11 cellular contexts compared by ENCODE assay signal in the genomic region with DNA sequence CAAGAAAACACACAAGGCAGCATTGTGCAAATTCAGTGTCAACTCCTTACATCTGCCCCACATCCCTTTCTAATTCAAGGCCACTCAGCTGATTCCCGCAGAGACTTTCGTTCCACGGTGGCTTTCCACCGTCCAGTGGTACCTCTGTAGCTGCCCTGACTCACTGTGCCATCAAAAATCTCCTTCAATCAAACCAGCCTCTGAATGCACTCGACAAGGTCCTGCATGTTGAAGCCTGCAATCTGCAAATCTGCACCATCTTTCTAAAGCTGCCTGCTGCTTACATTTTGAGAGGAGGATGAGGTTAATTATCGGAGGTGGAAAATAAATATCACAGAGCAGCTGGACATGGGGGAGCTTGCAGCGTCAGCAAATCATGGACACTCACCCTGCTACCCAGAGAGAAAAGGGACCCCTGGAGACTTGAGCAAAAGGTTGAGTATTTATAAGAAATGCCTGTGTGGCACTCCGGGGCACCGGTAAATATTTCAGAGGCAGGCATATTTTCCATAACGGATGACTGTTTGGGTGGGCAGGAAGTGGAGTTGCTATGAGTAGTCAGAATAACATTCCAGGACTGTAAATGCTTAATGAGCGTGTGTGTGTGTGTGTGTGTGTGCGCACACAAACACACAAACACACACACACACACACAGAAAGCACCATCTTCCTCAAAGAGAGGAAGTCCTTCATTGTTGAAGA.
A peak's percentile ranks its signal among the peaks of the same experiment; 100 is the strongest.
DNase-seq lines count a peak whose midpoint lies in the region; TF ChIP-seq lines count a peak whose summit lies in the region.
"Had no signal": no experiment of that assay in that cellular context is flagged by ENCODE, and none has a peak within 500 bp of the region (broad histone marks: within the 10 kb centered on the region; RNA-seq: fewer than 3 reads in every experiment).

No MANE protein-coding gene starts in this region.

- POLR2A ChIA-PET in SK-N-SH (lab: Yijun Ruan, JAX) = no interaction called here

- H3K9ac ChIP-seq in GM23248 (peak overlapping the region; percentile 67), SK-N-SH (peak overlapping the region; percentile 48)

- H3K36me3 ChIP-seq in GM23248 (ENCODE audit: low read depth) (no peaks in the 10 kb centered on the region), SK-N-SH (replicated peaks in 1 of 2; ENCODE audit: control insufficient read depth in 1 of 2, insufficient read depth in 2 of 2, low read length in 1 of 2) (no peaks in the 10 kb centered on the region)
- H3K36me3 ChIP-seq: vagina had no signal

- DNase-seq in GM23248 = peak; percentile 76
- no peak for DNase-seq in SK-N-SH
- peak; percentile 67 for DNase-seq in fibroblast of the aortic adventitia (ENCODE audit: low read depth)
- peak; percentile 77 for DNase-seq in retinal pigment epithelial cell (ENCODE audit: low read depth)
- no peak for DNase-seq in midbrain (lab: John Stamatoyannopoulos, UW)
- DNase-seq in NK-92 (lab: John Stamatoyannopoulos, UW; ENCODE audit: unreplicated experiment) = no peak
- DNase-seq in NCI-H146 treated with DMSO at 0.1 percent for 48 hours (lab: John Stamatoyannopoulos, UW; ENCODE audit: unreplicated experiment) = no peak
- no peak for DNase-seq in NCI-H1105 (lab: John Stamatoyannopoulos, UW)
- DNase-seq: activated T-cell treated with anti-CD3 and anti-CD28 coated beads, Interleukin-2, amount 50 U/mL, for 24 hours; NCI-H146 had no signal

- in situ Hi-C loops in GM23248 (cut with MboI) = no loop called here

- WGBS in GM23248 (ENCODE audit: low coverage in 1 of 2, low lambda C conversion rate in 2 of 2, missing lambda C conversion rate in 2 of 2), 2 experiments = 2% methylated on average over 11 to 12 of the region's 12 CpGs
- WGBS in SK-N-SH (ENCODE audit: low lambda C conversion rate) = 16% methylated on average over 12 of the region's 12 CpGs

- H3K4me2 ChIP-seq in GM23248 (ENCODE audit: unreplicated experiment) (peak overlapping the region; percentile 58), SK-N-SH (peak overlapping the region; percentile 44)

- H3K4me3 ChIP-seq in GM23248 = peak overlapping the region; percentile 52
- peak overlapping the region in 1 of 2 experiments; percentile 38; a peak in 1 of 4 replicates for H3K4me3 ChIP-seq in SK-N-SH (ENCODE audit: low read depth in 2 of 2, low read length in 1 of 2)
- H3K4me3 ChIP-seq in fibroblast of the aortic adventitia (ENCODE audit: low read depth, low read length) = no peak overlapping the region
- peak overlapping the region; percentile 25 for H3K4me3 ChIP-seq in retinal pigment epithelial cell (ENCODE audit: low read length)

- TF ChIP-seq CTCF in SK-N-SH (IDR thresholded peaks at IDR 0.05) = no peak
- TF ChIP-seq CTCF in fibroblast of the aortic adventitia (IDR thresholded peaks at IDR 0.05; ENCODE audit: insufficient read depth, low read length) = no peak
- TF ChIP-seq CTCF in retinal pigment epithelial cell (conservative IDR thresholded peaks at IDR 0.05; ENCODE audit: low read depth, low read length) = no peak

- no peaks in the 10 kb centered on the region; the same call in 1 of the 2 replicates for H3K9me2 ChIP-seq in GM23248 (ENCODE audit: insufficient read depth)
- H3K9me2 ChIP-seq in SK-N-SH = no peaks in the 10 kb centered on the region

- CTCF ChIA-PET in SK-N-SH (lab: Yijun Ruan, JAX) = no interaction called here

- H3K4me1 ChIP-seq in GM23248 (ENCODE audit: insufficient read depth) (peaks cover 39% of the 10 kb centered on the region), SK-N-SH (ENCODE audit: control insufficient read depth in 1 of 2, insufficient read depth in 2 of 2, low read depth in 1 of 2, low read length in 1 of 2) (peaks cover 0 to 7% of the 10 kb centered on the region in 2 experiments; a peak in 1 of 4 replicates)

- H3F3A ChIP-seq in GM23248 (ENCODE audit: insufficient read depth) (peaks cover 39% of the 10 kb centered on the region), SK-N-SH (replicated peaks; ENCODE audit: insufficient read depth) (peaks cover 5% of the 10 kb centered on the region)

- no peaks in the 10 kb centered on the region for H3K9me3 ChIP-seq in GM23248 (ENCODE audit: low read depth)
- H3K9me3 ChIP-seq in SK-N-SH = no peaks in the 10 kb centered on the region
- H3K9me3 ChIP-seq: vagina had no signal

- TF ChIP-seq RAD21 in SK-N-SH (IDR thresholded peaks at IDR 0.05; ENCODE audit: low read length) = no peak

- H3K79me2 ChIP-seq in GM23248 (ENCODE audit: insufficient read depth) (no peaks in the 10 kb centered on the region), SK-N-SH (ENCODE audit: insufficient read depth) (no peaks in the 10 kb centered on the region)

- peak in 1 of 2 experiments; percentile 67; a peak in 1 of 4 replicates for TF ChIP-seq EP300 in SK-N-SH (IDR thresholded peaks at IDR 0.05; ENCODE audit: borderline replicate concordance in 1 of 2, low read depth in 1 of 2, low read length in 1 of 2)

- H3K27ac ChIP-seq in GM23248 = peak overlapping the region; percentile 88
- peak overlapping the region in 1 of 2 experiments; percentile 71; a peak in 2 of 4 replicates for H3K27ac ChIP-seq in SK-N-SH (ENCODE audit: low read depth in 2 of 2, low read length in 1 of 2)
- H3K27ac ChIP-seq: vagina had no signal

- H2AFZ ChIP-seq in GM23248 (peak overlapping the region; percentile 56; the same call in 1 of the 2 replicates), SK-N-SH (ENCODE audit: low read depth) (no peak overlapping the region; the same call in 1 of the 2 replicates)

- H4K20me1 ChIP-seq in GM23248 (ENCODE audit: insufficient read depth) (no peaks in the 10 kb centered on the region), SK-N-SH (ENCODE audit: insufficient read depth) (no peaks in the 10 kb centered on the region)

- H3K27me3 ChIP-seq in GM23248 (replicated peaks; ENCODE audit: insufficient read depth) = no peaks in the 10 kb centered on the region
- H3K27me3 ChIP-seq in SK-N-SH (ENCODE audit: insufficient read depth) = no peaks in the 10 kb centered on the region
- H3K27me3 ChIP-seq: vagina had no signal

TF ChIP-seq in SK-N-SH, 30 proteins besides CTCF, POLR2A, EP300 and RAD21 (continues in another document):
- TF ChIP-seq CHD2 (IDR thresholded peaks at IDR 0.05; ENCODE audit: low read length, partially characterized antibody) (no peak), GATA2 (CRISPR knock-in tag; IDR thresholded peaks at IDR 0.05) (no peak), JUND (IDR thresholded peaks at IDR 0.05) (peak; percentile 46), ELF1 (IDR thresholded peaks at IDR 0.05) (no peak), YY1 (IDR thresholded peaks at IDR 0.05; ENCODE audit: low read depth) (no peak), RFX5 (IDR thresholded peaks at IDR 0.05; ENCODE audit: low read length) (no peak), FOXM1 (IDR thresholded peaks at IDR 0.05; ENCODE audit: low read depth) (no peak), SMC3 (IDR thresholded peaks at IDR 0.05; ENCODE audit: low read depth, low read length) (no peak), TEAD4 (IDR thresholded peaks at IDR 0.05; ENCODE audit: borderline replicate concordance, insufficient read depth) (0 out of 2 replicates have a peak, but pooled peaks have one; percentile 30), POLR2AphosphoS5 (IDR thresholded peaks at IDR 0.05; ENCODE audit: low read depth, low read length) (no peak), NRF1 (IDR thresholded peaks at IDR 0.05; ENCODE audit: low read depth, low read length) (no peak), NFIC (IDR thresholded peaks at IDR 0.05; ENCODE audit: borderline replicate concordance) (peak; percentile 25; the same call in 1 of the 2 replicates), TCF12 (IDR thresholded peaks at IDR 0.05) (peak; percentile 60), RCOR1 (IDR thresholded peaks at IDR 0.05; ENCODE audit: low read length) (no peak), MEF2A (IDR thresholded peaks at IDR 0.05; ENCODE audit: borderline replicate concordance, low read depth) (no peak), GABPA (IDR thresholded peaks at IDR 0.05; ENCODE audit: low read depth) (no peak), TAF1 (IDR thresholded peaks at IDR 0.05; ENCODE audit: borderline replicate concordance, low read depth, low read length) (no peak)
- TF ChIP-seq, protein P1, sequence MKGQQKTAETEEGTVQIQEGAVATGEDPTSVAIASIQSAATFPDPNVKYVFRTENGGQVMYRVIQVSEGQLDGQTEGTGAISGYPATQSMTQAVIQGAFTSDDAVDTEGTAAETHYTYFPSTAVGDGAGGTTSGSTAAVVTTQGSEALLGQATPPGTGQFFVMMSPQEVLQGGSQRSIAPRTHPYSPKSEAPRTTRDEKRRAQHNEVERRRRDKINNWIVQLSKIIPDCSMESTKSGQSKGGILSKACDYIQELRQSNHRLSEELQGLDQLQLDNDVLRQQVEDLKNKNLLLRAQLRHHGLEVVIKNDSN (IDR thresholded peaks at IDR 0.05; ENCODE audit: borderline replicate concordance, low read depth) = no peak
- TF ChIP-seq, protein P2, sequence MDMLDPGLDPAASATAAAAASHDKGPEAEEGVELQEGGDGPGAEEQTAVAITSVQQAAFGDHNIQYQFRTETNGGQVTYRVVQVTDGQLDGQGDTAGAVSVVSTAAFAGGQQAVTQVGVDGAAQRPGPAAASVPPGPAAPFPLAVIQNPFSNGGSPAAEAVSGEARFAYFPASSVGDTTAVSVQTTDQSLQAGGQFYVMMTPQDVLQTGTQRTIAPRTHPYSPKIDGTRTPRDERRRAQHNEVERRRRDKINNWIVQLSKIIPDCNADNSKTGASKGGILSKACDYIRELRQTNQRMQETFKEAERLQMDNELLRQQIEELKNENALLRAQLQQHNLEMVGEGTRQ (IDR thresholded peaks at IDR 0.05; ENCODE audit: borderline replicate concordance, low read depth, low read length) = no peak
- TF ChIP-seq, protein P3, sequence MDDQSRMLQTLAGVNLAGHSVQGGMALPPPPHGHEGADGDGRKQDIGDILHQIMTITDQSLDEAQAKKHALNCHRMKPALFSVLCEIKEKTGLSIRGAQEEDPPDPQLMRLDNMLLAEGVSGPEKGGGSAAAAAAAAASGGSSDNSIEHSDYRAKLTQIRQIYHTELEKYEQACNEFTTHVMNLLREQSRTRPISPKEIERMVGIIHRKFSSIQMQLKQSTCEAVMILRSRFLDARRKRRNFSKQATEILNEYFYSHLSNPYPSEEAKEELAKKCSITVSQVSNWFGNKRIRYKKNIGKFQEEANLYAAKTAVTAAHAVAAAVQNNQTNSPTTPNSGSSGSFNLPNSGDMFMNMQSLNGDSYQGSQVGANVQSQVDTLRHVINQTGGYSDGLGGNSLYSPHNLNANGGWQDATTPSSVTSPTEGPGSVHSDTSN (IDR thresholded peaks at IDR 0.05) = peak; percentile 34; the same call in 1 of the 2 replicates

Comparison
In these comparisons a context has a peak if more than half of its experiments do, and no peak if none do; other contexts are left out.
1. DNase-seq: peak in GM23248 (single experiment), fibroblast of the aortic adventitia (single experiment) and retinal pigment epithelial cell (single experiment); none in SK-N-SH (single experiment), midbrain (single experiment), NK-92 (single experiment), NCI-H146 treated with DMSO at 0.1 percent for 48 hours (single experiment) and NCI-H1105 (single experiment).